ENCODE assay signal across 18 cellular contexts in the genomic region with DNA sequence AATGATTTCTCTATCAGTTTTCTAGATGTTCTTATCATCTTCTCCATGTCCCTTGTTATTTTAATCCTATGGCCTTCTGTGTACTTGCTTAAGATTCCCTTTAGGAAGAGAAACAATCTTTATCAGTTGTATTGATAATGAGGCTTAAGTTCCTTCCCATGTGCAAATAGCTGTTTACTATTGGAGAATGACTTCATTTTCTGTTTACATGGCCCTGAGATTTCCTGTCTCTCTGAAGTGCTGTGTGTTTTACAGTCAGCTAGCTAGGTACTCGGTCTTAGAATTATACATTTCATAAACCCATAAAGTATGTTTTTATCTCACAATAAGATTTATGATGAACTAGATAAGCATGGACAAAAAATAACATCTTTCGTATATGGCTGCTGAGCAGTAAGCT.
DNase-seq lines count a peak whose midpoint lies in the region; ATAC-seq and TF ChIP-seq lines count a peak whose summit lies in the region.
"Had no signal": no experiment of that assay in that cellular context is flagged by ENCODE, and none has a peak within 500 bp of the region (broad histone marks: within the 10 kb centered on the region; RNA-seq: fewer than 3 reads in every experiment).

No MANE protein-coding gene starts in this region.

- H3K27me3 ChIP-seq in PC-3 (ENCODE audit: low read length) (no peaks in the 10 kb centered on the region), liver (ENCODE audit: control insufficient read depth in 4 of 4, insufficient read depth in 4 of 4, low read length in 3 of 4) (no peaks in the 10 kb centered on the region), trophoblast cell (ENCODE audit: insufficient read depth, low read length) (no peaks in the 10 kb centered on the region)

- POLR2A ChIA-PET in PC-3 (lab: Charles Lee; ENCODE audit: unreplicated experiment), result no interaction called here

- H2AFZ ChIP-seq in PC-3 (ENCODE audit: low read length) (no peak overlapping the region), trophoblast cell (ENCODE audit: insufficient read depth, low read length, poor library complexity) (no peak overlapping the region)

- H3K4ac ChIP-seq in trophoblast cell (ENCODE audit: low read depth, low read length), result no peak overlapping the region

- H3K4me3 Mint-ChIP-seq in progenitor cell of endocrine pancreas (ENCODE audit: low read depth), result peak overlapping the region; percentile 12
- H3K4me3 Mint-ChIP-seq: HFFc6 had no signal

- H4K20me1 ChIP-seq in PC-3 (ENCODE audit: low read length), result no peaks in the 10 kb centered on the region

- peaks cover 3% of the 10 kb centered on the region for H3K9me3 Mint-ChIP-seq in progenitor cell of endocrine pancreas (ENCODE audit: low read depth)
- H3K9me3 Mint-ChIP-seq: HFFc6 had no signal

- H3K23ac ChIP-seq in trophoblast cell (ENCODE audit: low read length), result no peak overlapping the region

- H3K9me2 ChIP-seq in PC-3 (replicated peaks; ENCODE audit: low read length), result no peaks in the 10 kb centered on the region

- no peak overlapping the region for H3K27ac ChIP-seq in PC-3 (ENCODE audit: low read length)
- H3K27ac ChIP-seq in liver (ENCODE audit: low read depth in 1 of 2, low read length in 2 of 2), result no peak overlapping the region
- no peak overlapping the region for H3K27ac ChIP-seq in trophoblast cell (ENCODE audit: low read depth, low read length)
- H3K27ac ChIP-seq: KMS-11 had no signal

- H3K4me2 ChIP-seq in PC-3 (ENCODE audit: low read length), result no peak overlapping the region
- no peak overlapping the region for H3K4me2 ChIP-seq in trophoblast cell (ENCODE audit: low read length)
- H3K4me2 ChIP-seq: KMS-11 had no signal

- no peak overlapping the region for H4K12ac ChIP-seq in trophoblast cell (ENCODE audit: low read depth, low read length)

- H2BK12ac ChIP-seq in trophoblast cell (ENCODE audit: low read length), result no peak overlapping the region

- TF ChIP-seq CTCF in PC-3 (conservative IDR thresholded peaks at IDR 0.05; ENCODE audit: low read depth, low read length), result no peak
- TF ChIP-seq CTCF in liver (IDR thresholded peaks at IDR 0.05; ENCODE audit: low read depth, low read length, missing input control), result no peak
- TF ChIP-seq CTCF in progenitor cell of endocrine pancreas (IDR thresholded peaks at IDR 0.05; ENCODE audit: unreplicated experiment), result no peak

- H3K4me1 ChIP-seq in PC-3 (ENCODE audit: insufficient read depth, low read length) (no peaks in the 10 kb centered on the region), liver (ENCODE audit: control insufficient read depth in 4 of 4, insufficient read depth in 4 of 4, low read length in 3 of 4) (no peaks in the 10 kb centered on the region), trophoblast cell (ENCODE audit: control insufficient read depth in 1 of 2, insufficient read depth in 2 of 2, low read length in 2 of 2) (no peaks in the 10 kb centered on the region)

- BruUV-seq in PC-3 (replicated peaks; lab: Mats Ljungman, UMichigan), result no TSS peak

- no peak overlapping the region for H3K27ac Mint-ChIP-seq in progenitor cell of endocrine pancreas
- H3K27ac Mint-ChIP-seq: HFFc6 had no signal

- intact Hi-C loops in PC-3 (cut with micrococcal nuclease), result no loop called here

- ATAC-seq in PC-3, result peak; percentile 23; the same call in 1 of the 2 replicates

- CTCF ChIA-PET in PC-3 (lab: Charles Lee), result interaction anchor here (0.6 kb wide), 1 partner anchor 52 kb away, joined by 3 read pairs; no protein-coding TSS in a partner anchor

- no peak for TF ChIP-seq RAD21 in liver (IDR thresholded peaks at IDR 0.05)

- H3K36me3 ChIP-seq in PC-3 (ENCODE audit: low read depth, low read length), result no peaks in the 10 kb centered on the region
- H3K36me3 ChIP-seq in liver (ENCODE audit: control insufficient read depth in 4 of 4, insufficient read depth in 3 of 4, low read depth in 1 of 4, low read length in 3 of 4), result no peaks in the 10 kb centered on the region
- no peaks in the 10 kb centered on the region for H3K36me3 ChIP-seq in trophoblast cell (ENCODE audit: control insufficient read depth in 1 of 2, insufficient read depth in 2 of 2, low read length in 2 of 2)

- no peaks in the 10 kb centered on the region for H3K27me3 Mint-ChIP-seq in progenitor cell of endocrine pancreas

- no peak overlapping the region for H3K14ac ChIP-seq in trophoblast cell (ENCODE audit: low read length)

- H3F3A ChIP-seq in PC-3 (ENCODE audit: low read length, unreplicated experiment), result no peaks in the 10 kb centered on the region

- H3K36me3 Mint-ChIP-seq in progenitor cell of endocrine pancreas (ENCODE audit: insufficient read depth), result no peaks in the 10 kb centered on the region

- peaks cover 46% of the 10 kb centered on the region for H3K4me1 Mint-ChIP-seq in progenitor cell of endocrine pancreas (ENCODE audit: low read depth)

- H3K9me3 ChIP-seq in PC-3 (ENCODE audit: low read length) (no peaks in the 10 kb centered on the region), liver (ENCODE audit: control insufficient read depth in 4 of 4, low read length in 3 of 4) (no peaks in the 10 kb centered on the region), trophoblast cell (ENCODE audit: insufficient read depth, low read depth, low read length) (no peaks in the 10 kb centered on the region)

- no peak overlapping the region for H4K8ac ChIP-seq in trophoblast cell (ENCODE audit: low read depth, low read length)

- H3K9ac ChIP-seq in PC-3 (ENCODE audit: low read length) (no peak overlapping the region), liver (ENCODE audit: low read depth in 1 of 2, low read length in 2 of 2) (no peak overlapping the region), trophoblast cell (ENCODE audit: low read length) (no peak overlapping the region)
- H3K9ac ChIP-seq: KMS-11 had no signal

- H3K4me3 ChIP-seq in PC-3 (ENCODE audit: low read length) (no peak overlapping the region), liver (ENCODE audit: low read depth in 1 of 3, low read length in 3 of 3) (no peak overlapping the region), trophoblast cell (ENCODE audit: low read depth, low read length) (no peak overlapping the region)

- 55% methylated on average over 2 of the region's 2 CpGs for WGBS in liver
- no CpG with 5 or more reads among the region's 2 CpGs for WGBS in trophoblast cell (ENCODE audit: extremely low coverage, insufficient coverage, insufficient read length)

- DNase-seq in NCI-H510A treated with DMSO at 0.1 percent for 48 hours (lab: John Stamatoyannopoulos, UW), result peak; percentile 12
- DNase-seq in NCI-H510A (lab: John Stamatoyannopoulos, UW), result no peak
- DNase-seq in PC-3, result no peak
- no peak for DNase-seq in progenitor cell of endocrine pancreas (ENCODE audit: low spot score, unreplicated experiment)
- no peak for DNase-seq in activated CD4-positive, alpha-beta T cell treated with anti-CD3 and anti-CD28 coated beads for 4 hours
- no peak for DNase-seq in NCI-H1694 treated with DMSO at 0.1 percent for 48 hours (lab: John Stamatoyannopoulos, UW)
- no peak for DNase-seq in trophoblast cell
- DNase-seq: C1 segment of cervical spinal cord, COR-L47, DMS153, HFFc6, MM.1S, NCI-H1092 treated with DMSO at 0.1 percent for 48 hours, NCI-H1694, RPMI8226, SIG-M5 had no signal

- no peak overlapping the region for H2BK5ac ChIP-seq in trophoblast cell (ENCODE audit: low read depth, low read length, poor library complexity)

- H4K91ac ChIP-seq in trophoblast cell (ENCODE audit: low read depth, low read length), result no peak overlapping the region

- H3K79me1 ChIP-seq in trophoblast cell (ENCODE audit: low read length), result no peaks in the 10 kb centered on the region

- H2AK5ac ChIP-seq in trophoblast cell (ENCODE audit: low read length), result no peak overlapping the region

- H2BK120ac ChIP-seq in trophoblast cell (ENCODE audit: insufficient read depth, low read length, poor library complexity), result no peak overlapping the region

- no peaks in the 10 kb centered on the region for H3K79me2 ChIP-seq in PC-3 (ENCODE audit: low read length)
- H3K79me2 ChIP-seq in trophoblast cell (ENCODE audit: control insufficient read depth, insufficient read depth, low read length, poor library complexity), result no peaks in the 10 kb centered on the region

- H3K18ac ChIP-seq in trophoblast cell (ENCODE audit: low read length), result no peak overlapping the region

TF ChIP-seq in liver, 16 proteins besides CTCF, POLR2A, EP300 and RAD21:
- TF ChIP-seq EGR1 (IDR thresholded peaks at IDR 0.05; ENCODE audit: low read depth in 2 of 2), result no peak
- TF ChIP-seq FOXA2 (IDR thresholded peaks at IDR 0.05), result peak; percentile 15
